ENCODE assay signal across 28 cellular contexts in the genomic region with DNA sequence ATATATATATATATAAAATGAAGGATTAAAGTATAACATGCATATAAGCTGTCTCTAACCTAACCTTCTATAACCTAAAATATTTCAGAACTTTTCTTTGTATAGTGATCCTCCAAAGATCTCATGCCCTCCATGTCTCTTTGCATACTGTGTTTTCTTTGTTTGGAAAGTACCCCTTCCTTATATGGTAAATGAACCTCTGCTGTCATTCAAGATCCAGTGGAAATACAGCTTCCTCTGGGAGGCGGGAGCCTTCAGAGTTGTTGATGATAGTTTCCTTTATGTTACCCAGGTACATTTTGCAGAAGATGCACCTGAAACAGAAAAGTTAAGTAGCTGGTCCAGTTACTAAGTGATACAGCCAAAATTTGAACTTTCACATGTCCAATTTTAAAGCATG.
"Had no signal": no experiment of that assay in that cellular context is flagged by ENCODE, and none has a peak within 500 bp of the region (broad histone marks: within the 10 kb centered on the region; RNA-seq: fewer than 3 reads in every experiment).

No MANE protein-coding gene starts in this region.

- ATAC-seq: activated CD4-positive, alpha-beta T cell treated with anti-CD3 and anti-CD28 coated beads for 36 hours; activated T-helper 17 cell treated with anti-CD3 and anti-CD28 coated beads, Interleukin-2, amount 50 U/mL, for 72 hours; Panc1; Right ventricle myocardium inferior had no signal

- H3K9me3 Mint-ChIP-seq: activated CD4-positive, alpha-beta memory T cell treated with anti-CD3 and anti-CD28 coated beads, Interleukin-2, amount 10 ng/mL, durations not matched to agents 7 days and 5 days; activated naive CD4-positive, alpha-beta T cell treated with anti-CD3 and anti-CD28 coated beads for 36 hours; activated T-helper 17 cell treated with anti-CD3 and anti-CD28 coated beads, Interleukin-2, amount 50 U/mL, for 72 hours had no signal

- H3K27me3 ChIP-seq: brain microvascular endothelial cell, cardiac muscle cell, SJCRH30 had no signal

- H3K9me3 ChIP-seq: SJCRH30, SK-N-SH had no signal

- H3K4me3 ChIP-seq: cardiac muscle cell, SJCRH30 had no signal

- H3K4me3 Mint-ChIP-seq: activated CD4-positive, alpha-beta memory T cell treated with anti-CD3 and anti-CD28 coated beads, Interleukin-2, amount 10 ng/mL, durations not matched to agents 7 days and 5 days; activated CD4-positive, alpha-beta T cell treated with anti-CD3 and anti-CD28 coated beads for 36 hours; activated naive CD4-positive, alpha-beta T cell treated with anti-CD3 and anti-CD28 coated beads for 36 hours; activated naive CD8-positive, alpha-beta T cell; activated T-helper 17 cell treated with anti-CD3 and anti-CD28 coated beads, Interleukin-2, amount 50 U/mL, for 72 hours had no signal

- H3K4me1 Mint-ChIP-seq: activated CD4-positive, alpha-beta memory T cell treated with anti-CD3 and anti-CD28 coated beads, Interleukin-2, amount 10 ng/mL, durations not matched to agents 7 days and 5 days; activated CD4-positive, alpha-beta T cell treated with anti-CD3 and anti-CD28 coated beads for 36 hours; activated T-helper 17 cell treated with anti-CD3 and anti-CD28 coated beads, Interleukin-2, amount 50 U/mL, for 72 hours had no signal

- H3K9ac ChIP-seq: SK-N-SH had no signal

- H3K27ac ChIP-seq: brain microvascular endothelial cell, cardiac muscle cell, SJCRH30, VCaP had no signal

- DNase-seq: activated CD4-positive, alpha-beta memory T cell treated with anti-CD3 and anti-CD28 coated beads, Interleukin-2, amount 10 ng/mL, durations not matched to agents 7 days and 5 days; activated CD4-positive, alpha-beta T cell treated with anti-CD3 and anti-CD28 coated beads for 36 hours; activated CD4-positive, alpha-beta T cell treated with anti-CD3 and anti-CD28 coated beads, Interleukin-2, amount 50 U/mL, for 1 hour; activated gamma-delta T cell; activated naive CD4-positive, alpha-beta T cell treated with anti-CD3 and anti-CD28 coated beads for 36 hours; activated T-cell treated with anti-CD3 and anti-CD28 coated beads for 4 hours; activated T-cell treated with anti-CD3 and anti-CD28 coated beads, Interleukin-2, amount 50 U/mL, for 48 hours; amygdala; brain microvascular endothelial cell; NCI-H1048; NCI-H146; NCI-H187 treated with DMSO at 0.1 percent for 48 hours; NCI-H2081 treated with DMSO at 0.1 percent for 48 hours; NCI-H345; NCI-H510A; NCI-H526 treated with DMSO at 0.1 percent for 48 hours; NK-92 treated with Interleukin-12 subunit alpha and Interleukin-12 subunit beta, amount 100 ng/mL, for 24 hours; OCI-M1; RPMI8226; SJCRH30; SK-N-SH; T-helper 1 cell had no signal

- H3K36me3 Mint-ChIP-seq: activated naive CD8-positive, alpha-beta T cell had no signal

- H3K4me2 ChIP-seq: SK-N-SH had no signal

- H3K27ac Mint-ChIP-seq: activated CD4-positive, alpha-beta memory T cell treated with anti-CD3 and anti-CD28 coated beads, Interleukin-2, amount 10 ng/mL, durations not matched to agents 7 days and 5 days; activated CD4-positive, alpha-beta T cell treated with anti-CD3 and anti-CD28 coated beads for 36 hours; activated naive CD4-positive, alpha-beta T cell treated with anti-CD3 and anti-CD28 coated beads for 36 hours; activated naive CD8-positive, alpha-beta T cell; activated T-helper 17 cell treated with anti-CD3 and anti-CD28 coated beads, Interleukin-2, amount 50 U/mL, for 72 hours had no signal

- H3K27me3 Mint-ChIP-seq: activated CD4-positive, alpha-beta memory T cell treated with anti-CD3 and anti-CD28 coated beads, Interleukin-2, amount 10 ng/mL, durations not matched to agents 7 days and 5 days; activated CD4-positive, alpha-beta T cell treated with anti-CD3 and anti-CD28 coated beads for 36 hours; activated naive CD8-positive, alpha-beta T cell; activated T-helper 17 cell treated with anti-CD3 and anti-CD28 coated beads, Interleukin-2, amount 50 U/mL, for 72 hours had no signal

- H3K36me3 ChIP-seq: brain microvascular endothelial cell, cardiac muscle cell had no signal

- H3K9me2 ChIP-seq: SK-N-SH had no signal
